In the genomic region with DNA sequence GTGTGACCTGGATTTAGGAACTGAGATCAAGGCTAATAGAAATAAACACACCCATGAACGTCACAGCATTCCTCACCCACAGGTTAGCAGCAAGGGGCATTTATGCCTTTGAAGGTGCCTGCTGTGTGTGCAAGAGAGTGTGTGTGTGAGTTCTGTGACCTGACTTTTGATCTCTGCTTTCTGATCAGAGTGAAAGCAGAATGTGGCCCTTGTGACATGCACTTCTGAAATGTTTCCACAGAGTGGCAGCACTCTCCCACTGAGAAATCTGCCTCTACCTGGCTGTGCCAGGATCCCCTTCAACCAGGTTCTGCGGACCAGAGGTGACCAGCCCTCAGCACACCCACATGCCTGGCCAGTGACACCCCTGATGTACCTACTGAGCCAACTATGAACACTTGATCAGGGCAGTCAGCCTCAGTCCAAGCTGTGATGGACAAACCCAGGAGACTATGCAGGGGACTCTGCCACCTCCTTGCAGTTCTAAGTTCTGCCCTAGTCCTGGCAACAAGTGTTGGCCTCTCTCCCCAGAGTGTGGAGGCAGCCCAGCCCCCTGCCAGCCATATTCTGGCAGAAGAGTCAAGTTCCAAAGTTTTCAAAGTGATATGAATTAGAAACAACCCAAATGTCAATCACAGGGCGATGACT, we compare ENCODE assay signal across 8 cellular contexts. TPM values are rescaled to one million over a fixed set of nuclear protein-coding genes. Genes with fewer than 3 reads are reported as not detected.
DNase-seq lines count a peak whose midpoint lies in the region; ATAC-seq, FAIRE-seq and TF ChIP-seq lines count a peak whose summit lies in the region.

No MANE protein-coding gene starts in this region.

- H3K27me3 Mint-ChIP-seq in astrocyte (ENCODE audit: low read depth, unreplicated experiment) = peaks cover 51% of the 10 kb centered on the region

- peaks cover 2% of the 10 kb centered on the region for H3K36me3 Mint-ChIP-seq in astrocyte (ENCODE audit: low read depth, unreplicated experiment)

- no peak for FAIRE-seq in astrocyte (lab: Jason Lieb, UNC)
- FAIRE-seq in islet of Langerhans (lab: Jason Lieb, UNC) = peak; percentile 81

- H3K27me3 ChIP-seq in astrocyte (ENCODE audit: insufficient read depth, low read length) (peaks cover 45% of the 10 kb centered on the region), tibial artery (peaks cover 0 to 7% of the 10 kb centered on the region in 2 donors)

- ATAC-seq in HG02798 (IDR thresholded peaks at IDR 0.05; ENCODE audit: poor library complexity, unreplicated experiment) (peak; percentile 63), GM21737 (IDR thresholded peaks at IDR 0.05; ENCODE audit: unreplicated experiment) (no peak)

- no peaks in the 10 kb centered on the region for H3K4me1 Mint-ChIP-seq in astrocyte (ENCODE audit: low read depth, unreplicated experiment)

- H2AFZ ChIP-seq in astrocyte (ENCODE audit: low read depth, low read length) = no peak overlapping the region

- no peaks in the 10 kb centered on the region for H4K20me1 ChIP-seq in astrocyte (ENCODE audit: insufficient read depth, low read length)

- TF ChIP-seq CTCF in astrocyte (IDR thresholded peaks at IDR 0.05; ENCODE audit: insufficient read depth, low read depth, low read length) (peak; percentile 28), tibial artery (IDR thresholded peaks at IDR 0.05) (peak; percentile 9 to 23)

- no peaks in the 10 kb centered on the region for H3K9me3 Mint-ChIP-seq in astrocyte (ENCODE audit: unreplicated experiment)

- H3K4me3 ChIP-seq in astrocyte (ENCODE audit: insufficient read depth, low read depth, low read length) (no peak overlapping the region), tibial artery (no peak overlapping the region)

- H3K27ac Mint-ChIP-seq in astrocyte (ENCODE audit: unreplicated experiment) = no peak overlapping the region

- intact Hi-C loops in tibial artery (cut with DNase I; ENCODE audit: low total_unique reads) = no loop called here

- no peaks in the 10 kb centered on the region for H3K4me1 ChIP-seq in astrocyte (ENCODE audit: insufficient read depth, low read length)
- no peaks in the 10 kb centered on the region for H3K4me1 ChIP-seq in tibial artery

- H3K79me2 ChIP-seq in astrocyte (ENCODE audit: insufficient read depth, low read length) = no peaks in the 10 kb centered on the region

- H3K36me3 ChIP-seq in astrocyte (ENCODE audit: insufficient read depth, low read length) (no peaks in the 10 kb centered on the region), tibial artery (no peaks in the 10 kb centered on the region)

- no peaks in the 10 kb centered on the region for H3K9me3 ChIP-seq in astrocyte (ENCODE audit: insufficient read depth, low read depth, low read length)
- H3K9me3 ChIP-seq in tibial artery = no peaks in the 10 kb centered on the region

- no peak overlapping the region for H3K4me2 ChIP-seq in astrocyte (ENCODE audit: low read length)

- no peak overlapping the region for H3K4me3 Mint-ChIP-seq in astrocyte (ENCODE audit: unreplicated experiment)

- DNase-seq in A172 (ENCODE audit: low spot score) = peak; percentile 31
- DNase-seq in GM03348 (ENCODE audit: low spot score) = peak; percentile 32
- DNase-seq in NCI-H510A (lab: John Stamatoyannopoulos, UW) = peak; percentile 9
- no peak for DNase-seq in astrocyte (ENCODE audit: low read depth)
- no peak for DNase-seq in tibial artery

- H3K27ac ChIP-seq in astrocyte (ENCODE audit: low read depth, low read length) (no peak overlapping the region), tibial artery (no peak overlapping the region)

- H3K9ac ChIP-seq in astrocyte (ENCODE audit: low read length) = no peak overlapping the region

RNA-seq across cellular contexts. Expression of a gene that starts 41.0 kb away (rescaled TPM):
- total RNA-seq in A172 (2014; rRNA removed; shearing (Covaris generic)) = not detected in 2 replicates
- 0.29 TPM in 1 of 2 replicates, not detected in the other for total RNA-seq in astrocyte

RNA-seq across cellular contexts. Expression of a gene that starts 47.4 kb away (rescaled TPM):
- not detected in 2 replicates for total RNA-seq in A172 (2014; rRNA removed; shearing (Covaris generic))
- total RNA-seq in astrocyte = not detected in 2 replicates

Comparison
In these comparisons a context has a peak if more than half of its experiments do, and no peak if none do; other contexts are left out.
1. DNase-seq: peak in A172 (single experiment), GM03348 (single experiment) and NCI-H510A (single experiment); none in astrocyte (single experiment) and tibial artery (0 of 2).